In the genomic region with DNA sequence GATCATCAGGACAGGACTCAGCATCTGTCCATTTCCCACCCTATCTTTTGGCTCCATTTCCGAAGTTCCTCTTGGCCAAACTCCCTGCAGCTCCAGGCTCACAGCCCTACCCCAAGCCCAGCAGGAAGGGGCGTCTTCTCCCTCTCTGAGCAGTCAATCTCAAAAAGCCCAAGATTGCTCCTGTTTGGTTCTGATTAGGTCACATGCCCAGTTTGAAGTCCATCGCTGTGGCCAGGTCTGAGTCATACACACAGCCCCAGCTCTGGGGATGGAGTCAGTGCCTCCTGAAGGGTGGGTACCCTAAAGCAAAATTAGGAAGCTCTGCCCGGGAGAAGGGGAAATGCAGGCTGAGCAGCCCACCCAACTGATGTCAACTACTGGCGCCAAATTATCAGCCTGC, we compare ENCODE assay signal across 1 cellular context.
TF ChIP-seq lines count a peak whose summit lies in the region.

No MANE protein-coding gene starts in this region.

TF ChIP-seq in K562, 482 proteins besides CTCF, POLR2A, EP300 and RAD21 (continued from another document):
- TF ChIP-seq ZNF518B (CRISPR knock-in tag; IDR thresholded peaks at IDR 0.05) (no peak), ZNF586 (CRISPR knock-in tag; conservative IDR thresholded peaks at IDR 0.05) (no peak), SMARCE1 (IDR thresholded peaks at IDR 0.05) (no peak), RAD51 (IDR thresholded peaks at IDR 0.05; ENCODE audit: borderline replicate concordance, low read depth) (0 out of 2 replicates have a peak, but pooled peaks have one; percentile 11), XRCC5 (IDR thresholded peaks at IDR 0.05; ENCODE audit: low read depth, low read length) (no peak), ATF3 (IDR thresholded peaks at IDR 0.05) (peak; percentile 39; the same call in 1 of the 2 replicates), ATF3 (CRISPR knock-in tag; conservative IDR thresholded peaks at IDR 0.05) (no peak), STAT5A (IDR thresholded peaks at IDR 0.05; ENCODE audit: borderline replicate concordance, low read length) (no peak), CEBPB (tag; IDR thresholded peaks at IDR 0.05) (no peak), GTF2A2 (tag; IDR thresholded peaks at IDR 0.05) (no peak), JUND (IDR thresholded peaks at IDR 0.05; ENCODE audit: borderline replicate concordance, low read depth, low read length) (peak; percentile 48), JUND (tag; IDR thresholded peaks at IDR 0.05; ENCODE audit: borderline replicate concordance, low read depth, low read length) (peak; percentile 49; the same call in 1 of the 3 replicates), SNRNP70 (optimal IDR thresholded peaks at IDR 0.05; ENCODE audit: low read depth, low read length) (no peak), WHSC1 (IDR thresholded peaks at IDR 0.05; ENCODE audit: low read length) (no peak), RBM15 (IDR thresholded peaks at IDR 0.05; ENCODE audit: insufficient read depth, low read length) (no peak), C11orf30 (IDR thresholded peaks at IDR 0.05; ENCODE audit: low read depth) (no peak), HNRNPH1 (optimal IDR thresholded peaks at IDR 0.05; ENCODE audit: low read depth, low read length) (no peak), ZBTB34 (CRISPR knock-in tag; IDR thresholded peaks at IDR 0.05) (no peak), YBX1 (IDR thresholded peaks at IDR 0.05) (no peak), TAL1 (IDR thresholded peaks at IDR 0.05) (no peak), MAFK (IDR thresholded peaks at IDR 0.05; ENCODE audit: low read length) (no peak)
- TF ChIP-seq, protein P1, sequence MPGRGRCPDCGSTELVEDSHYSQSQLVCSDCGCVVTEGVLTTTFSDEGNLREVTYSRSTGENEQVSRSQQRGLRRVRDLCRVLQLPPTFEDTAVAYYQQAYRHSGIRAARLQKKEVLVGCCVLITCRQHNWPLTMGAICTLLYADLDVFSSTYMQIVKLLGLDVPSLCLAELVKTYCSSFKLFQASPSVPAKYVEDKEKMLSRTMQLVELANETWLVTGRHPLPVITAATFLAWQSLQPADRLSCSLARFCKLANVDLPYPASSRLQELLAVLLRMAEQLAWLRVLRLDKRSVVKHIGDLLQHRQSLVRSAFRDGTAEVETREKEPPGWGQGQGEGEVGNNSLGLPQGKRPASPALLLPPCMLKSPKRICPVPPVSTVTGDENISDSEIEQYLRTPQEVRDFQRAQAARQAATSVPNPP (IDR thresholded peaks at IDR 0.05; ENCODE audit: borderline replicate concordance, insufficient read depth, insufficient read length), result no peak
- TF ChIP-seq, protein P2, sequence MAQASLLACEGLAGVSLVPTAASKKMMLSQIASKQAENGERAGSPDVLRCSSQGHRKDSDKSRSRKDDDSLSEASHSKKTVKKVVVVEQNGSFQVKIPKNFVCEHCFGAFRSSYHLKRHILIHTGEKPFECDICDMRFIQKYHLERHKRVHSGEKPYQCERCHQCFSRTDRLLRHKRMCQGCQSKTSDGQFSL (CRISPR knock-in tag; IDR thresholded peaks at IDR 0.05), result peak; percentile 36; the same call in 1 of the 2 replicates
- TF ChIP-seq, protein P2 (tag; IDR thresholded peaks at IDR 0.05), result no peak
- TF ChIP-seq, protein P3, sequence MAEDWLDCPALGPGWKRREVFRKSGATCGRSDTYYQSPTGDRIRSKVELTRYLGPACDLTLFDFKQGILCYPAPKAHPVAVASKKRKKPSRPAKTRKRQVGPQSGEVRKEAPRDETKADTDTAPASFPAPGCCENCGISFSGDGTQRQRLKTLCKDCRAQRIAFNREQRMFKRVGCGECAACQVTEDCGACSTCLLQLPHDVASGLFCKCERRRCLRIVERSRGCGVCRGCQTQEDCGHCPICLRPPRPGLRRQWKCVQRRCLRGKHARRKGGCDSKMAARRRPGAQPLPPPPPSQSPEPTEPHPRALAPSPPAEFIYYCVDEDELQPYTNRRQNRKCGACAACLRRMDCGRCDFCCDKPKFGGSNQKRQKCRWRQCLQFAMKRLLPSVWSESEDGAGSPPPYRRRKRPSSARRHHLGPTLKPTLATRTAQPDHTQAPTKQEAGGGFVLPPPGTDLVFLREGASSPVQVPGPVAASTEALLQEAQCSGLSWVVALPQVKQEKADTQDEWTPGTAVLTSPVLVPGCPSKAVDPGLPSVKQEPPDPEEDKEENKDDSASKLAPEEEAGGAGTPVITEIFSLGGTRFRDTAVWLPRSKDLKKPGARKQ (CRISPR knock-in tag; IDR thresholded peaks at IDR 0.05), result no peak
TF ChIP-seq in K562: peak in this region for 8.
